ENCODE assay signal across 11 cellular contexts in the genomic region with DNA sequence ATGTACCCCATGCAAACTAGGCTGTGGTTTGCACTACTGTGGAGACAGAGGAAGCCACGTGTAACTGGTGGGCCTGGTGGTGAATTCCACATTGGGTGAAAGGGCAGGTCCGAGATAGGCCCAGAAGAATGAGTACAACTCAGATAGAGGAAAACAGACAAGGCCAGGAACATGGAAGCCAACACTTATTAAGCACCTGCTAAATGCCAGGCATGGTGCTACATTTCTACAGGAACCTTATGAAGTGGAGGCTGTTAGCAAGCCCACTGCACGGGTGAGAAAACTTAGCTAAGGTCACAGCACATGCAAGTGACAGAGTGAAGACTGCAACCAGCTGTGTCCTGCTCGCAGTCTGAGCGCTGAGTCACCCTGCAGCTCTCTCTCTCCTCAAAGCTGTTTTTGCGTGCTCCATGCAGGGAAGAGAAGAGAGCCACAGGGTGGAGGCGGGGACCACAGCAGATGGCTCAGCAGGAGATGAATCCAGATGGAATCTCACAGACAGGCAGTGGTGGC.
DNase-seq lines count a peak whose midpoint lies in the region; ATAC-seq and TF ChIP-seq lines count a peak whose summit lies in the region.
"Had no signal": no experiment of that assay in that cellular context is flagged by ENCODE, and none has a peak within 500 bp of the region (broad histone marks: within the 10 kb centered on the region; RNA-seq: fewer than 3 reads in every experiment).

No MANE protein-coding gene starts in this region.

- peak; percentile 38 to 48 for DNase-seq in HL-60 (ENCODE audit: low read depth in 1 of 2, low spot score in 1 of 2)
- peak; percentile 59 for DNase-seq in astrocyte of the hippocampus (ENCODE audit: low read depth, low spot score)
- DNase-seq in islet precursor cell = peak; percentile 78
- DNase-seq in thyroid gland = no peak
- DNase-seq in activated CD8-positive, alpha-beta memory T cell treated with anti-CD3 and anti-CD28 coated beads, Interleukin-2, amount 50 U/mL, for 4 hours = no peak
- DNase-seq in aorta = no peak
- DNase-seq: activated CD4-positive, CD25-positive, alpha-beta regulatory T cell; caudate nucleus had no signal

- H3K4me3 ChIP-seq in BLaER1 treated with 17β-estradiol and CSF1 and Interleukin-3, amounts not matched to agents 10 nM and 100 nM = no peak overlapping the region
- H3K4me3 ChIP-seq in HL-60 (replicated peaks; ENCODE audit: insufficient read depth, low read length) (no peak overlapping the region), thyroid gland (replicated peaks in 1 of 3) (no peak overlapping the region), aorta (ENCODE audit: low read length in 2 of 2) (no peak overlapping the region)

- no peaks in the 10 kb centered on the region for H4K20me1 ChIP-seq in BLaER1 treated with 17β-estradiol and CSF1 and Interleukin-3, amounts not matched to agents 10 nM and 100 nM

- H3K27ac ChIP-seq in BLaER1 treated with 17β-estradiol and CSF1 and Interleukin-3, amounts not matched to agents 10 nM and 100 nM = peak overlapping the region in 2 of 11 experiments; percentile 1 to 40; a peak in 2 of 22 replicates
- no peak overlapping the region for H3K27ac ChIP-seq in HL-60 (replicated peaks)
- no peak overlapping the region for H3K27ac ChIP-seq in thyroid gland
- H3K27ac ChIP-seq in aorta (ENCODE audit: low read depth in 1 of 2, low read length in 2 of 2) = no peak overlapping the region

- H3K4me2 ChIP-seq in BLaER1 treated with 17β-estradiol and CSF1 and Interleukin-3, amounts not matched to agents 10 nM and 100 nM = peak overlapping the region; percentile 24 to 74 (median 49); a peak in 21 of 22 replicates

- no peak overlapping the region for H3K9ac ChIP-seq in BLaER1 treated with 17β-estradiol and CSF1 and Interleukin-3, amounts not matched to agents 10 nM and 100 nM

- TF ChIP-seq POLR2A in thyroid gland (IDR thresholded peaks at IDR 0.05) = no peak

- ATAC-seq in aorta (ENCODE audit: low FRiP score) (no peak), HG03280 (IDR thresholded peaks at IDR 0.05; ENCODE audit: unreplicated experiment) (no peak)
- ATAC-seq: left lobe of liver had no signal

- H3K4me1 ChIP-seq in BLaER1 treated with 17β-estradiol and CSF1 and Interleukin-3, amounts not matched to agents 10 nM and 100 nM = peaks cover 7 to 28% (median 15%) of the 10 kb centered on the region in 10 experiments; a peak in 19 of 20 replicates
- H3K4me1 ChIP-seq in thyroid gland = no peaks in the 10 kb centered on the region
- H3K4me1 ChIP-seq in aorta (ENCODE audit: control insufficient read depth in 1 of 2, insufficient read depth in 2 of 2, low read length in 2 of 2) = no peaks in the 10 kb centered on the region

- H3K9me3 ChIP-seq in BLaER1 treated with 17β-estradiol and CSF1 and Interleukin-3, amounts not matched to agents 10 nM and 100 nM (replicated peaks in 1 of 11) = peaks cover 0 to 11% (median 0%) of the 10 kb centered on the region in 11 experiments; a peak in 2 of 22 replicates
- H3K9me3 ChIP-seq in thyroid gland (no peaks in the 10 kb centered on the region), aorta (ENCODE audit: control insufficient read depth, low read length) (peaks cover 2% of the 10 kb centered on the region)

- H3K36me3 ChIP-seq in BLaER1 treated with 17β-estradiol and CSF1 and Interleukin-3, amounts not matched to agents 10 nM and 100 nM = no peaks in the 10 kb centered on the region
- H3K36me3 ChIP-seq in thyroid gland = no peaks in the 10 kb centered on the region
- H3K36me3 ChIP-seq in aorta (ENCODE audit: control insufficient read depth in 1 of 2, insufficient read depth in 2 of 2, low read length in 1 of 2) = no peaks in the 10 kb centered on the region

- H3K27me3 ChIP-seq in BLaER1 treated with 17β-estradiol and CSF1 and Interleukin-3, amounts not matched to agents 10 nM and 100 nM = no peaks in the 10 kb centered on the region
- H3K27me3 ChIP-seq in HL-60 (ENCODE audit: insufficient read depth, poor library complexity, severe bottlenecking) (no peaks in the 10 kb centered on the region), thyroid gland (no peaks in the 10 kb centered on the region), aorta (ENCODE audit: control insufficient read depth in 1 of 2, insufficient read depth in 2 of 2, low read length in 1 of 2) (no peaks in the 10 kb centered on the region)

- WGBS in thyroid gland, 2 donors = 69 to 77% methylated on average over 7 of the region's 7 CpGs
- 71 to 73% methylated on average over 7 of the region's 7 CpGs for WGBS in aorta, 2 donors

- no peak for TF ChIP-seq CTCF in HL-60 (IDR thresholded peaks at IDR 0.05; ENCODE audit: insufficient read depth, low read length)
- no peak for TF ChIP-seq CTCF in thyroid gland (IDR thresholded peaks at IDR 0.05)

- intact Hi-C loops in thyroid gland (cut with DNase I) (no loop called here), aorta (cut with DNase I) (no loop called here)

Comparison
In these comparisons a context has a peak if more than half of its experiments do, and no peak if none do; other contexts are left out.
1. DNase-seq: peak in HL-60 (2 of 2), astrocyte of the hippocampus (single experiment) and islet precursor cell (single experiment); none in thyroid gland (0 of 2), activated CD8-positive, alpha-beta memory T cell treated with anti-CD3 and anti-CD28 coated beads, Interleukin-2, amount 50 U/mL, for 4 hours (single experiment) and aorta (0 of 2).